In genomic region chr3:170862618-170863374, GRCh38 we compare ENCODE assay signal across 17 cellular contexts. TPM values are rescaled to one million over a fixed set of nuclear protein-coding genes. Genes with fewer than 3 reads are reported as not detected.
DNase-seq lines count a peak whose midpoint lies in the region; ATAC-seq and TF ChIP-seq lines count a peak whose summit lies in the region.
"Had no signal": no experiment of that assay in that cellular context is flagged by ENCODE, and none has a peak within 500 bp of the region (broad histone marks: within the 10 kb centered on the region; RNA-seq: fewer than 3 reads in every experiment).

No MANE protein-coding gene starts in this region.

- H3K4me3 Mint-ChIP-seq in activated B cell treated with CpG ODN at 0.5 μM for 24 hours = no peak overlapping the region
- H3K4me3 Mint-ChIP-seq: B cell, immature natural killer cell had no signal

- H3K9ac ChIP-seq in GM23248 = no peak overlapping the region
- H3K9ac ChIP-seq: parathyroid adenoma had no signal

- peaks cover 44% of the 10 kb centered on the region for H3K36me3 Mint-ChIP-seq in activated B cell treated with CpG ODN at 0.5 μM for 24 hours (ENCODE audit: low read depth)

- TF ChIP-seq CTCF in activated B cell treated with CpG ODN at 0.5 μM for 24 hours (IDR thresholded peaks at IDR 0.05) (no peak), adrenal gland (IDR thresholded peaks at IDR 0.05) (no peak)

- ATAC-seq in activated B cell treated with CpG ODN at 0.5 μM for 24 hours (ENCODE audit: low read depth) (no peak), GM19023 (IDR thresholded peaks at IDR 0.05; ENCODE audit: unreplicated experiment) (no peak)
- ATAC-seq: gastrocnemius medialis had no signal

- H3K9me3 Mint-ChIP-seq in activated B cell treated with CpG ODN at 0.5 μM for 24 hours = no peaks in the 10 kb centered on the region
- H3K9me3 Mint-ChIP-seq: immature natural killer cell had no signal

- H2AFZ ChIP-seq in GM23248 = 0 out of 2 replicates have a peak overlapping the region, but pooled peaks have one; percentile 37
- H2AFZ ChIP-seq: parathyroid adenoma had no signal

- H3K79me2 ChIP-seq in GM23248 (ENCODE audit: insufficient read depth) = peaks cover 5% of the 10 kb centered on the region; the same call in 1 of the 2 replicates
- H3K79me2 ChIP-seq: parathyroid adenoma had no signal

- DNase-seq in AG08396 (ENCODE audit: low spot score) (peak; percentile 42), GM23248 (peak; percentile 48), activated B cell treated with CpG ODN at 0.5 μM for 24 hours (no peak), islet precursor cell (peak; percentile 62), ACHN (no peak), GM19240 (ENCODE audit: insufficient read length, low spot score) (no peak), adrenal gland (no peak)
- DNase-seq: activated CD4-positive, CD25-positive, alpha-beta regulatory T cell; activated T-cell treated with anti-CD3 and anti-CD28 coated beads for 4 hours; gastrocnemius medialis; immature natural killer cell; NCI-H1105; testis had no signal

- peaks cover 7% of the 10 kb centered on the region; the same call in 1 of the 2 replicates for H4K20me1 ChIP-seq in GM23248 (ENCODE audit: insufficient read depth)

- peak overlapping the region; percentile 16 for H3K27ac ChIP-seq in GM23248
- H3K27ac ChIP-seq in adrenal gland = no peak overlapping the region
- H3K27ac ChIP-seq: gastrocnemius medialis, parathyroid adenoma, SJSA1, testis had no signal

- H3K27me3 ChIP-seq in GM23248 (replicated peaks; ENCODE audit: insufficient read depth) (no peaks in the 10 kb centered on the region), adrenal gland (no peaks in the 10 kb centered on the region)
- H3K27me3 ChIP-seq: gastrocnemius medialis, SJSA1, testis had no signal

- 34 to 35% methylated on average over 10 of the region's 10 CpGs for WGBS in GM23248 (ENCODE audit: low coverage in 1 of 2, low lambda C conversion rate in 2 of 2, missing lambda C conversion rate in 2 of 2), 2 experiments
- 80 to 88% (median 82%) methylated on average over 10 of the region's 10 CpGs for WGBS in adrenal gland, 4 donors

- no peak for TF ChIP-seq POLR2A in adrenal gland (IDR thresholded peaks at IDR 0.05)

- H3K36me3 ChIP-seq in GM23248 (ENCODE audit: low read depth) (peaks cover 30% of the 10 kb centered on the region), adrenal gland (replicated peaks in 1 of 2) (peaks cover 0 to 27% of the 10 kb centered on the region in 2 donors)

- in situ Hi-C loops in GM23248 (cut with MboI) (no loop called here), ACHN (cut with HindIII; ENCODE audit: low pct_ligation_motif_present, low pct_unique_long_range_greater_than_20kb, low sequenced_read_pairs) (no loop called here)

- H3K9me2 ChIP-seq in GM23248 (ENCODE audit: insufficient read depth) = no peaks in the 10 kb centered on the region

- H3K9me3 ChIP-seq in GM23248 (ENCODE audit: low read depth) (no peaks in the 10 kb centered on the region), adrenal gland (replicated peaks in 1 of 3) (no peaks in the 10 kb centered on the region)
- H3K9me3 ChIP-seq: gastrocnemius medialis, SJSA1, testis had no signal

- H3K4me1 Mint-ChIP-seq in activated B cell treated with CpG ODN at 0.5 μM for 24 hours = peaks cover 16% of the 10 kb centered on the region

- peak overlapping the region; percentile 55 for H3K27ac Mint-ChIP-seq in activated B cell treated with CpG ODN at 0.5 μM for 24 hours
- H3K27ac Mint-ChIP-seq: B cell had no signal

- CTCF ChIA-PET in activated B cell treated with CpG ODN at 0.5 μM for 24 hours (lab: Charles Lee) = interaction anchor here (0.9 kb wide), 1 partner anchor 52 kb away, joined by 5 read pairs; no protein-coding TSS in a partner anchor

- H3K4me1 ChIP-seq in GM23248 (ENCODE audit: insufficient read depth) (peaks cover 12% of the 10 kb centered on the region), adrenal gland (replicated peaks in 1 of 2) (peaks cover 0 to 10% of the 10 kb centered on the region in 2 donors)
- H3K4me1 ChIP-seq: parathyroid adenoma, testis had no signal

- POLR2A ChIA-PET in activated B cell treated with CpG ODN at 0.5 μM for 24 hours (lab: Charles Lee) = interaction anchor here (0.6 kb wide), 1 partner anchor 48 kb away, joined by 3 read pairs; no protein-coding TSS in a partner anchor

- H3K27me3 Mint-ChIP-seq in activated B cell treated with CpG ODN at 0.5 μM for 24 hours = no peaks in the 10 kb centered on the region
- H3K27me3 Mint-ChIP-seq: B cell had no signal

- H3K4me3 ChIP-seq in GM23248 (no peak overlapping the region), adrenal gland (no peak overlapping the region)
- H3K4me3 ChIP-seq: gastrocnemius medialis, SJSA1, testis had no signal

- H3F3A ChIP-seq in GM23248 (ENCODE audit: insufficient read depth) = peaks cover 57% of the 10 kb centered on the region

- peak overlapping the region; percentile 23 for H3K4me2 ChIP-seq in GM23248 (ENCODE audit: unreplicated experiment)

- intact Hi-C loops in activated B cell treated with CpG ODN at 0.5 μM for 24 hours (cut with micrococcal nuclease) = no loop called here
- intact Hi-C loops in adrenal gland (cut with DNase I) = no loop called here

RNA-seq across cellular contexts. Expression of gene RPL22L1, which starts 7.2 kb away (rescaled TPM):
- 110 and 129 TPM in 2 replicates for total RNA-seq in GM23248 (2014; rRNA removed; shearing (Covaris generic))
- polyA plus RNA-seq in GM23248 (2016; fragmentation: Nextera tagmentation; extraction: Ambion mirVana) = 82.2 and 83.0 TPM in 2 replicates
- 109 and 124 TPM in 2 replicates for total RNA-seq in activated B cell treated with CpG ODN at 0.5 μM for 24 hours
- 10 to 100 TPM; 22.1 to 78.4 (median 43.2) TPM for total RNA-seq in adrenal gland
- polyA plus RNA-seq in adrenal gland = 100 to 1,000 TPM in 2 of 3 donors, 10 to 100 TPM in 1; 93.2 to 143 (median 128) TPM

RNA-seq across cellular contexts. Expression of gene EIF5A2, which starts 45.6 kb away (rescaled TPM):
- 10.0 and 20.8 TPM in 2 replicates for total RNA-seq in GM23248 (2014; rRNA removed; shearing (Covaris generic))
- polyA plus RNA-seq in GM23248 (2016; fragmentation: Nextera tagmentation; extraction: Ambion mirVana) (20.4 and 24.2 TPM in 2 replicates), adrenal gland (1 to 10 TPM in 2 of 3 donors, under 1 TPM in 1; 0.94 to 8.8 (median 1.4) TPM)
- total RNA-seq in activated B cell treated with CpG ODN at 0.5 μM for 24 hours (6.1 and 6.9 TPM in 2 replicates), adrenal gland (10 to 100 TPM in 1 of 8 donors, 1 to 10 TPM in 7; 2.1 to 11.2 (median 5.0) TPM)

Comparison
In these comparisons a context has a peak if more than half of its experiments do, and no peak if none do; other contexts are left out.
1. DNase-seq: peak in AG08396 (single experiment), GM23248 (single experiment) and islet precursor cell (single experiment); none in activated B cell treated with CpG ODN at 0.5 μM for 24 hours (single experiment), ACHN (single experiment), GM19240 (single experiment) and adrenal gland (0 of 7).